ENCODE assay signal across 1 cellular context in the genomic region with DNA sequence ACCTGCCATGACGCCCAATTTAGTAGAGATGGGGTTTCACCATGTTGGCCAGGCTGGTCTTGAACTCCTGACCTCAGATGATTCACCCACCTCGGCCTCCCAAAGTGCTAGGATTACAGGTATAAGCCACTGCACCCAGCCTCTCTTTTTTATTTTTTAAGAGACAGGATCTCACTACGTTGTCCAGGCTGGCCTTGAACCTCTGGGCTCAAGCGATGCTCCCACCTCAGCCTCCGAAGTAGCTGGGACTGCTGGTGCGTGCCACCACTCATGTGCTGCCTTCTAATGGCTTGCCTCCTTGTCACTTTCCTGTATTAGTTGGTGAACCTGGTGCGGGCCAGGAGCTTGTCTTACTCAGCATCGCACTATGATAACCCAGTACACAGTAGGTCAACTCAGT.
A peak's percentile ranks its signal among the peaks of the same experiment; 100 is the strongest.
TF ChIP-seq lines count a peak whose summit lies in the region.

No MANE protein-coding gene starts in this region.

TF ChIP-seq in HepG2, 621 proteins besides CTCF, POLR2A, EP300 and RAD21:
- TF ChIP-seq, protein P1, sequence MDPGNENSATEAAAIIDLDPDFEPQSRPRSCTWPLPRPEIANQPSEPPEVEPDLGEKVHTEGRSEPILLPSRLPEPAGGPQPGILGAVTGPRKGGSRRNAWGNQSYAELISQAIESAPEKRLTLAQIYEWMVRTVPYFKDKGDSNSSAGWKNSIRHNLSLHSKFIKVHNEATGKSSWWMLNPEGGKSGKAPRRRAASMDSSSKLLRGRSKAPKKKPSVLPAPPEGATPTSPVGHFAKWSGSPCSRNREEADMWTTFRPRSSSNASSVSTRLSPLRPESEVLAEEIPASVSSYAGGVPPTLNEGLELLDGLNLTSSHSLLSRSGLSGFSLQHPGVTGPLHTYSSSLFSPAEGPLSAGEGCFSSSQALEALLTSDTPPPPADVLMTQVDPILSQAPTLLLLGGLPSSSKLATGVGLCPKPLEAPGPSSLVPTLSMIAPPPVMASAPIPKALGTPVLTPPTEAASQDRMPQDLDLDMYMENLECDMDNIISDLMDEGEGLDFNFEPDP (CRISPR knock-in tag; conservative IDR thresholded peaks at IDR 0.05): no peak
- 0 out of 2 replicates have a peak, but pooled peaks have one; percentile 38 for TF ChIP-seq ZNF121 (CRISPR knock-in tag; IDR thresholded peaks at IDR 0.05)
